ENCODE assay signal across 12 cellular contexts in genomic region chr1:101290922-101291561, GRCh38. TPM values are rescaled to one million over a fixed set of nuclear protein-coding genes. Genes with fewer than 3 reads are reported as not detected.
DNase-seq lines count a peak whose midpoint lies in the region; ATAC-seq, FAIRE-seq and TF ChIP-seq lines count a peak whose summit lies in the region.
"Had no signal": no experiment of that assay in that cellular context is flagged by ENCODE, and none has a peak within 500 bp of the region (broad histone marks: within the 10 kb centered on the region; RNA-seq: fewer than 3 reads in every experiment).

No MANE protein-coding gene starts in this region.

- peak overlapping the region; percentile 85 for H3K27ac Mint-ChIP-seq in activated CD4-positive, alpha-beta T cell treated with anti-CD3 and anti-CD28 coated beads, Interleukin-2, amount 10 ng/mL, durations not matched to agents 7 days and 5 days
- peak overlapping the region; percentile 79 for H3K27ac Mint-ChIP-seq in stimulated activated effector memory CD8-positive, alpha-beta T cell treated with anti-CD3 and anti-CD28 coated beads, Interleukin-12 subunit alpha, Interleukin-12 subunit beta, amount 100 ng/mL, for 72 hours
- H3K27ac Mint-ChIP-seq: progenitor cell of endocrine pancreas had no signal

- POLR2A ChIA-PET in activated CD4-positive, alpha-beta T cell treated with anti-CD3 and anti-CD28 coated beads, Interleukin-2, amount 10 ng/mL, durations not matched to agents 7 days and 5 days (lab: Charles Lee), result interaction anchor here (1.1 kb wide), 1 partner anchor 52 kb away, joined by 4 read pairs; no protein-coding TSS in a partner anchor

- H3K36me3 ChIP-seq in effector memory CD4-positive, alpha-beta T cell (ENCODE audit: control insufficient read depth, insufficient read depth, low read length), result no peaks in the 10 kb centered on the region
- no peaks in the 10 kb centered on the region for H3K36me3 ChIP-seq in thyroid gland
- H3K36me3 ChIP-seq: vagina had no signal

- peaks cover 63% of the 10 kb centered on the region for H3K4me1 ChIP-seq in effector memory CD4-positive, alpha-beta T cell (ENCODE audit: control insufficient read depth, insufficient read depth, low read length, poor library complexity, severe bottlenecking)
- no peaks in the 10 kb centered on the region for H3K4me1 ChIP-seq in thyroid gland
- H3K4me1 ChIP-seq: vagina had no signal

- no peak overlapping the region for H3K4me3 ChIP-seq in effector memory CD4-positive, alpha-beta T cell (ENCODE audit: insufficient read depth, low read depth, low read length, poor library complexity, severe bottlenecking)
- no peak overlapping the region for H3K4me3 ChIP-seq in thyroid gland (replicated peaks in 1 of 3)
- H3K4me3 ChIP-seq: vagina had no signal

- peak; percentile 77 for ATAC-seq in stimulated activated effector memory CD8-positive, alpha-beta T cell treated with anti-CD3 and anti-CD28 coated beads, Interleukin-12 subunit alpha, Interleukin-12 subunit beta, amount 100 ng/mL, for 72 hours
- no peak for ATAC-seq in GM18858 (IDR thresholded peaks at IDR 0.05; ENCODE audit: unreplicated experiment)
- ATAC-seq: left colon had no signal

- FAIRE-seq in frontal cortex (lab: Jason Lieb, UNC), result no peak

- TF ChIP-seq POLR2A in thyroid gland (IDR thresholded peaks at IDR 0.05), result no peak

- peak; percentile 23 for DNase-seq in activated CD4-positive, alpha-beta T cell treated with anti-CD3 and anti-CD28 coated beads, Interleukin-2, amount 10 ng/mL, durations not matched to agents 7 days and 5 days
- no peak for DNase-seq in activated CD4-positive, alpha-beta T cell treated with anti-CD3 and anti-CD28 coated beads, Interleukin-2, amount 50 U/mL, for 4 hours
- DNase-seq in OCI-M1 (lab: John Stamatoyannopoulos, UW) (peak; percentile 33), frontal cortex (ENCODE audit: low spot score in 2 of 2) (no peak), thyroid gland (no peak)
- DNase-seq in effector memory CD4-positive, alpha-beta T cell, result no peak
- DNase-seq in stimulated activated effector memory CD8-positive, alpha-beta T cell treated with anti-CD3 and anti-CD28 coated beads, Interleukin-12 subunit alpha, Interleukin-12 subunit beta, amount 100 ng/mL, for 72 hours (ENCODE audit: low spot score in 2 of 2), result no peak
- DNase-seq: left colon had no signal

- WGBS in thyroid gland, 2 donors, result 61 to 65% methylated on average over 3 of the region's 3 CpGs

- H3K9me3 Mint-ChIP-seq in activated CD4-positive, alpha-beta T cell treated with anti-CD3 and anti-CD28 coated beads, Interleukin-2, amount 10 ng/mL, durations not matched to agents 7 days and 5 days, result no peaks in the 10 kb centered on the region
- H3K9me3 Mint-ChIP-seq in stimulated activated effector memory CD8-positive, alpha-beta T cell treated with anti-CD3 and anti-CD28 coated beads, Interleukin-12 subunit alpha, Interleukin-12 subunit beta, amount 100 ng/mL, for 72 hours, result no peaks in the 10 kb centered on the region

- peak overlapping the region; percentile 31 for H3K27ac ChIP-seq in effector memory CD4-positive, alpha-beta T cell (ENCODE audit: insufficient read depth, low read length, poor library complexity, severe bottlenecking)
- no peak overlapping the region for H3K27ac ChIP-seq in thyroid gland
- H3K27ac ChIP-seq: SK-N-MC, vagina had no signal

- no peaks in the 10 kb centered on the region for H3K9me3 ChIP-seq in effector memory CD4-positive, alpha-beta T cell (ENCODE audit: control insufficient read depth, low read length)
- no peaks in the 10 kb centered on the region for H3K9me3 ChIP-seq in thyroid gland
- H3K9me3 ChIP-seq: vagina had no signal

- peak overlapping the region; percentile 23 for H3K4me3 Mint-ChIP-seq in activated CD4-positive, alpha-beta T cell treated with anti-CD3 and anti-CD28 coated beads, Interleukin-2, amount 10 ng/mL, durations not matched to agents 7 days and 5 days
- H3K4me3 Mint-ChIP-seq in stimulated activated effector memory CD8-positive, alpha-beta T cell treated with anti-CD3 and anti-CD28 coated beads, Interleukin-12 subunit alpha, Interleukin-12 subunit beta, amount 100 ng/mL, for 72 hours, result peak overlapping the region; percentile 45

- no peaks in the 10 kb centered on the region for H3K27me3 Mint-ChIP-seq in activated CD4-positive, alpha-beta T cell treated with anti-CD3 and anti-CD28 coated beads, Interleukin-2, amount 10 ng/mL, durations not matched to agents 7 days and 5 days

- intact Hi-C loops in thyroid gland (cut with DNase I), result no loop called here

- CTCF ChIA-PET in activated CD4-positive, alpha-beta T cell treated with anti-CD3 and anti-CD28 coated beads, Interleukin-2, amount 10 ng/mL, durations not matched to agents 7 days and 5 days (lab: Charles Lee), result interaction anchor here (0.5 to 5.8 kb wide), 17 partner anchors 10 to 395 kb away, joined by 3 to 52 read pairs (median 3); partner anchors contain the start of gene SLC30A7

- peaks cover 4% of the 10 kb centered on the region for H3K36me3 Mint-ChIP-seq in activated CD4-positive, alpha-beta T cell treated with anti-CD3 and anti-CD28 coated beads, Interleukin-2, amount 10 ng/mL, durations not matched to agents 7 days and 5 days (ENCODE audit: low read depth)
- peaks cover 12% of the 10 kb centered on the region for H3K36me3 Mint-ChIP-seq in stimulated activated effector memory CD8-positive, alpha-beta T cell treated with anti-CD3 and anti-CD28 coated beads, Interleukin-12 subunit alpha, Interleukin-12 subunit beta, amount 100 ng/mL, for 72 hours

- peaks cover 81% of the 10 kb centered on the region for H3K4me1 Mint-ChIP-seq in activated CD4-positive, alpha-beta T cell treated with anti-CD3 and anti-CD28 coated beads, Interleukin-2, amount 10 ng/mL, durations not matched to agents 7 days and 5 days
- peaks cover 68% of the 10 kb centered on the region for H3K4me1 Mint-ChIP-seq in stimulated activated effector memory CD8-positive, alpha-beta T cell treated with anti-CD3 and anti-CD28 coated beads, Interleukin-12 subunit alpha, Interleukin-12 subunit beta, amount 100 ng/mL, for 72 hours

- TF ChIP-seq CTCF in thyroid gland (IDR thresholded peaks at IDR 0.05), result no peak

- H3K27me3 ChIP-seq in effector memory CD4-positive, alpha-beta T cell (replicated peaks; ENCODE audit: control insufficient read depth, insufficient read depth, low read length, poor library complexity, severe bottlenecking), result no peaks in the 10 kb centered on the region
- no peaks in the 10 kb centered on the region for H3K27me3 ChIP-seq in thyroid gland
- H3K27me3 ChIP-seq: vagina had no signal

RNA-seq across cellular contexts. Expression of gene S1PR1, which starts 54.2 kb away (rescaled TPM):
- total RNA-seq in activated CD4-positive, alpha-beta T cell treated with anti-CD3 and anti-CD28 coated beads, Interleukin-2, amount 10 ng/mL, durations not matched to agents 7 days and 5 days, result 100 to 1,000 TPM; 177 to 209 TPM
- total RNA-seq in frontal cortex (12.6 TPM), thyroid gland (10 to 100 TPM; 34.5 to 92.7 (median 67.0) TPM)

Comparison
In these comparisons a context has a peak if more than half of its experiments do, and no peak if none do; other contexts are left out.
1. DNase-seq: peak in activated CD4-positive, alpha-beta T cell treated with anti-CD3 and anti-CD28 coated beads, Interleukin-2, amount 10 ng/mL, durations not matched to agents 7 days and 5 days (single experiment) and OCI-M1 (single experiment); none in activated CD4-positive, alpha-beta T cell treated with anti-CD3 and anti-CD28 coated beads, Interleukin-2, amount 50 U/mL, for 4 hours (0 of 2), effector memory CD4-positive, alpha-beta T cell (0 of 3), stimulated activated effector memory CD8-positive, alpha-beta T cell treated with anti-CD3 and anti-CD28 coated beads, Interleukin-12 subunit alpha, Interleukin-12 subunit beta, amount 100 ng/mL, for 72 hours (0 of 2), frontal cortex (0 of 2) and thyroid gland (0 of 2).